8 cellular contexts compared by ENCODE assay signal in genomic region chr5:134552721-134553120, GRCh38. TPM values are rescaled to one million over a fixed set of nuclear protein-coding genes. Genes with fewer than 3 reads are reported as not detected.
DNase-seq lines count a peak whose midpoint lies in the region; ATAC-seq and TF ChIP-seq lines count a peak whose summit lies in the region.
"Not testable (repeated sequence)": the region's sequence is repeated elsewhere in the genome, so short reads cannot be mapped to it uniquely, and the experiment has no call there.

No MANE protein-coding gene starts in this region.

- H3K36me3 ChIP-seq in adipocyte (ENCODE audit: control insufficient read depth, insufficient read depth, low read length, severe bottlenecking) (peaks cover 14% of the 10 kb centered on the region), stomach smooth muscle (ENCODE audit: control insufficient read depth in 2 of 2, insufficient read depth in 2 of 2, low read length in 2 of 2) (peaks cover 16 to 22% of the 10 kb centered on the region in 2 donors)
- H3K36me3 ChIP-seq in right atrium auricular region, result not testable (repeated sequence)

- not testable (repeated sequence) for TF ChIP-seq CTCF in AG04450 (IDR thresholded peaks at IDR 0.05; ENCODE audit: low read depth, low read length); right atrium auricular region (IDR thresholded peaks at IDR 0.05); natural killer cell (IDR thresholded peaks at IDR 0.05)

- not testable (repeated sequence) for H3K27me3 ChIP-seq in AG04450 (ENCODE audit: control insufficient read depth, insufficient read depth, low read length); adipocyte (replicated peaks; ENCODE audit: control insufficient read depth, insufficient read depth, low read length); right atrium auricular region; stomach smooth muscle (ENCODE audit: control insufficient read depth in 1 of 2, insufficient read depth in 2 of 2, low read length in 2 of 2)

- CTCF ChIA-PET in AG04450 (lab: Charles Lee), result interaction anchor here (0.7 kb wide), 1 partner anchor 94 kb away, joined by 7 read pairs; no protein-coding TSS in a partner anchor

- H3K9ac ChIP-seq in adipocyte (ENCODE audit: low read length), result peak overlapping the region; percentile 46
- not testable (repeated sequence) for H3K9ac ChIP-seq in stomach smooth muscle (ENCODE audit: low read length in 2 of 2)

- peaks cover 78% of the 10 kb centered on the region for H3K4me1 ChIP-seq in adipocyte (ENCODE audit: control insufficient read depth, insufficient read depth, low read length)
- H3K4me1 ChIP-seq in right atrium auricular region, result peaks cover 0 to 85% of the 10 kb centered on the region in 2 donors
- peaks cover 61% of the 10 kb centered on the region for H3K4me1 ChIP-seq in stomach smooth muscle (ENCODE audit: control insufficient read depth, insufficient read depth, low read length)

- H3K4me3 ChIP-seq in AG04450 (ENCODE audit: low read depth, low read length); adipocyte (ENCODE audit: low read length); right atrium auricular region; stomach smooth muscle (ENCODE audit: low read length in 2 of 2): not testable (repeated sequence)

- H3K36me3 Mint-ChIP-seq in IgD-negative memory B cell, result peaks cover 14% of the 10 kb centered on the region
- not testable (repeated sequence) for H3K36me3 Mint-ChIP-seq in natural killer cell

- ATAC-seq in SK-N-SH treated with all-trans-retinoic acid at 6 μM for 48 hours, natural killer cell: not testable (repeated sequence)

- peaks cover 56 to 72% (median 71%) of the 10 kb centered on the region in 3 donors for H3K4me1 Mint-ChIP-seq in IgD-negative memory B cell
- H3K4me1 Mint-ChIP-seq in natural killer cell, result peaks cover 46 to 63% of the 10 kb centered on the region in 2 donors

- not testable (repeated sequence) for H3K9me3 ChIP-seq in AG04450 (ENCODE audit: control insufficient read depth, insufficient read depth, low read length); adipocyte (ENCODE audit: control insufficient read depth, low read length); right atrium auricular region; stomach smooth muscle (ENCODE audit: control insufficient read depth in 2 of 2, low read length in 2 of 2)

- H3K27ac Mint-ChIP-seq in IgD-negative memory B cell, result peak overlapping the region; percentile 46 to 100 (median 98)
- peak overlapping the region; percentile 24 to 54 for H3K27ac Mint-ChIP-seq in natural killer cell

- H3K9me3 Mint-ChIP-seq in IgD-negative memory B cell, natural killer cell: not testable (repeated sequence)

- H3K4me3 Mint-ChIP-seq in IgD-negative memory B cell, result peak overlapping the region in 2 of 4 donors; percentile 49 to 70
- not testable (repeated sequence) for H3K4me3 Mint-ChIP-seq in natural killer cell

- DNase-seq in AG04450 (ENCODE audit: low read depth, low spot score); adipocyte (ENCODE audit: low read depth); epithelial cell of prostate (ENCODE audit: low read depth, low spot score); right atrium auricular region (ENCODE audit: low spot score); natural killer cell: not testable (repeated sequence)

- not testable (repeated sequence) for H3K27me3 Mint-ChIP-seq in IgD-negative memory B cell; natural killer cell (ENCODE audit: low read depth in 2 of 2)

- POLR2A ChIA-PET in AG04450 (lab: Yijun Ruan, JAX), result interaction anchor here (1.1 kb wide), 1 partner anchor 28 kb away, joined by 6 read pairs; no protein-coding TSS in a partner anchor

- peak overlapping the region; percentile 90 for H3K27ac ChIP-seq in AG04450 (ENCODE audit: low read depth, low read length)
- H3K27ac ChIP-seq in epithelial cell of prostate, result peak overlapping the region; percentile 67
- H3K27ac ChIP-seq in right atrium auricular region, result peak overlapping the region; percentile 87 to 97
- peak overlapping the region; percentile 67 for H3K27ac ChIP-seq in stomach smooth muscle (ENCODE audit: low read length)

- intact Hi-C loops in natural killer cell (cut with micrococcal nuclease), result not testable (repeated sequence)

TF ChIP-seq in SK-N-SH treated with all-trans-retinoic acid at 6 μM for 48 hours, 23 proteins besides CTCF, POLR2A, EP300 and RAD21:
- 0 out of 2 replicates have a peak, but pooled peaks have one; percentile 9 for TF ChIP-seq ZFP3 (CRISPR knock-in tag; IDR thresholded peaks at IDR 0.05)

RNA-seq across cellular contexts. Expression of gene JADE2, which starts 27.3 kb away (rescaled TPM):
- polyA plus RNA-seq in AG04450 (2011; rRNA removed), result 12.4 and 13.2 TPM in 2 replicates
- 31.0 and 32.7 TPM in 2 replicates for polyA minus RNA-seq in AG04450 (2011; rRNA and poly(A)+ RNA removed)
- polyA plus RNA-seq in IgD-negative memory B cell, result 46.7 TPM
- total RNA-seq in right atrium auricular region, result 10 to 100 TPM; 37.5 to 47.6 TPM
- total RNA-seq in natural killer cell, result 100 to 1,000 TPM; 130 to 174 (median 173) TPM
